In the genomic region with DNA sequence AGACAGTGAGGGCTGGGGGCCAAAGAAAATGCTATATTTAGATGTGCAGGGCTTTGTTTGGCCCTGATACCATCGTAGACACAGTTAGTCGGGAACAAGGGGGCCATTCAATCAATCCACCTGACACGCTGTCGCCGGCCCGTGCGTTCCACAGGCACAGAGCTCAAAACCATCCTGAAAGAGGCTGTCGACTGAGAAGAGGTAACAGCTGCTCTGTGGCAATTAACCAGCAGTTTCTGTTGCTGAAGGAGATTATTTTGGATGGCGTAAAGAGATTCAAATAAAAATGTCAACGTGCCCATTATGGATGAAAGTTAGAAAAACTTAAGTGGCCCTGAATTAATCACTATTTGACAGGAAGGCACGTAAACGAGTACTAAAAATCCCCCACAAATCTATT, we compare ENCODE assay signal across 21 cellular contexts.
DNase-seq lines count a peak whose midpoint lies in the region; ATAC-seq and TF ChIP-seq lines count a peak whose summit lies in the region.
"Had no signal": no experiment of that assay in that cellular context is flagged by ENCODE, and none has a peak within 500 bp of the region (broad histone marks: within the 10 kb centered on the region; RNA-seq: fewer than 3 reads in every experiment).

No MANE protein-coding gene starts in this region.

- no peak overlapping the region for H3K18ac ChIP-seq in trophoblast cell (ENCODE audit: low read length)

- H3K4me3 ChIP-seq in hepatocyte (no peak overlapping the region), thoracic aorta (peak overlapping the region; percentile 53), trophoblast cell (ENCODE audit: low read depth, low read length) (no peak overlapping the region)
- H3K4me3 ChIP-seq: gastrocnemius medialis had no signal

- H3K79me2 ChIP-seq in hepatocyte (no peaks in the 10 kb centered on the region), trophoblast cell (ENCODE audit: control insufficient read depth, insufficient read depth, low read length, poor library complexity) (no peaks in the 10 kb centered on the region)

- H3K27ac ChIP-seq in hepatocyte = no peak overlapping the region
- peak overlapping the region; percentile 66 to 72 for H3K27ac ChIP-seq in thoracic aorta
- no peak overlapping the region for H3K27ac ChIP-seq in trophoblast cell (ENCODE audit: low read depth, low read length)
- H3K27ac ChIP-seq: 22Rv1, gastrocnemius medialis, HL-60 had no signal

- no peak overlapping the region for H2BK120ac ChIP-seq in trophoblast cell (ENCODE audit: insufficient read depth, low read length, poor library complexity)

- H3K27me3 ChIP-seq in hepatocyte = peaks cover 8% of the 10 kb centered on the region
- H3K27me3 ChIP-seq in thoracic aorta (replicated peaks; ENCODE audit: insufficient read depth) = no peaks in the 10 kb centered on the region
- H3K27me3 ChIP-seq in trophoblast cell (ENCODE audit: insufficient read depth, low read length) = peaks cover 10% of the 10 kb centered on the region

- TF ChIP-seq CTCF in hepatocyte (IDR thresholded peaks at IDR 0.05; ENCODE audit: poor library complexity) = no peak
- no peak for TF ChIP-seq CTCF in thoracic aorta (IDR thresholded peaks at IDR 0.05)

- H2AFZ ChIP-seq in hepatocyte (no peak overlapping the region), trophoblast cell (ENCODE audit: insufficient read depth, low read length, poor library complexity) (no peak overlapping the region)

- H4K12ac ChIP-seq in trophoblast cell (ENCODE audit: low read depth, low read length) = no peak overlapping the region

- H3K4me2 ChIP-seq in hepatocyte = peak overlapping the region; percentile 64
- no peak overlapping the region for H3K4me2 ChIP-seq in trophoblast cell (ENCODE audit: low read length)

- H3K4me1 ChIP-seq in hepatocyte (ENCODE audit: insufficient read depth) = peaks cover 16% of the 10 kb centered on the region
- peaks cover 28 to 56% of the 10 kb centered on the region in 2 donors for H3K4me1 ChIP-seq in thoracic aorta (ENCODE audit: control insufficient read depth in 1 of 2, low read depth in 2 of 2)
- H3K4me1 ChIP-seq in trophoblast cell (ENCODE audit: control insufficient read depth in 1 of 2, insufficient read depth in 2 of 2, low read length in 2 of 2) = peaks cover 0 to 6% of the 10 kb centered on the region in 2 experiments

- H3K14ac ChIP-seq in trophoblast cell (ENCODE audit: low read length) = no peak overlapping the region

- no peaks in the 10 kb centered on the region for H3K9me3 ChIP-seq in hepatocyte (ENCODE audit: low read depth)
- H3K9me3 ChIP-seq in thoracic aorta = no peaks in the 10 kb centered on the region
- no peaks in the 10 kb centered on the region for H3K9me3 ChIP-seq in trophoblast cell (ENCODE audit: insufficient read depth, low read depth, low read length)
- H3K9me3 ChIP-seq: gastrocnemius medialis had no signal

- H4K91ac ChIP-seq in trophoblast cell (ENCODE audit: low read depth, low read length) = no peak overlapping the region

- no peaks in the 10 kb centered on the region for H3K9me2 ChIP-seq in hepatocyte (replicated peaks; ENCODE audit: insufficient read depth)

- intact Hi-C loops in posterior vena cava (cut with DNase I) = no loop called here

- H2BK12ac ChIP-seq in trophoblast cell (ENCODE audit: low read length) = no peak overlapping the region

- no peak overlapping the region for H3K23ac ChIP-seq in trophoblast cell (ENCODE audit: low read length)

- ATAC-seq in thoracic aorta (ENCODE audit: insufficient number of reproducible peaks, low FRiP score, low read depth) (no peak), GM21447 (IDR thresholded peaks at IDR 0.05; ENCODE audit: unreplicated experiment) (no peak)
- ATAC-seq: naive thymus-derived CD8-positive, alpha-beta T cell; PC-3 had no signal

- H4K20me1 ChIP-seq in hepatocyte (ENCODE audit: insufficient read depth, poor library complexity, severe bottlenecking) = no peaks in the 10 kb centered on the region

- H4K8ac ChIP-seq in trophoblast cell (ENCODE audit: low read depth, low read length) = no peak overlapping the region

- H2AK5ac ChIP-seq in trophoblast cell (ENCODE audit: low read length) = no peak overlapping the region

- WGBS in hepatocyte (ENCODE audit: low lambda C conversion rate, missing lambda C conversion rate) = 53% methylated on average over 12 of the region's 12 CpGs
- no CpG with 5 or more reads among the region's 12 CpGs for WGBS in trophoblast cell (ENCODE audit: extremely low coverage, insufficient coverage, insufficient read length)

- H2BK5ac ChIP-seq in trophoblast cell (ENCODE audit: low read depth, low read length, poor library complexity) = no peak overlapping the region

- no peak overlapping the region for H3K4ac ChIP-seq in trophoblast cell (ENCODE audit: low read depth, low read length)

- no peaks in the 10 kb centered on the region for H3K79me1 ChIP-seq in trophoblast cell (ENCODE audit: low read length)

- H3K9ac ChIP-seq in trophoblast cell (ENCODE audit: low read length) = no peak overlapping the region

- H3K36me3 ChIP-seq in hepatocyte (replicated peaks; ENCODE audit: insufficient read depth, low read depth) (no peaks in the 10 kb centered on the region), thoracic aorta (no peaks in the 10 kb centered on the region), trophoblast cell (ENCODE audit: control insufficient read depth in 1 of 2, insufficient read depth in 2 of 2, low read length in 2 of 2) (no peaks in the 10 kb centered on the region)
- H3K36me3 ChIP-seq: gastrocnemius medialis had no signal

- DNase-seq in DMS153 (lab: John Stamatoyannopoulos, UW) (peak; percentile 12), DMS153 treated with DMSO at 0.1 percent for 48 hours (lab: John Stamatoyannopoulos, UW; ENCODE audit: unreplicated experiment) (no peak), NCI-H524 treated with DMSO at 0.1 percent for 48 hours (lab: John Stamatoyannopoulos, UW) (peak; percentile 74), hepatocyte (ENCODE audit: low spot score) (no peak), thoracic aorta (ENCODE audit: low spot score) (no peak), trophoblast cell (no peak), posterior vena cava (ENCODE audit: low spot score) (no peak)
- DNase-seq: activated CD4-positive, CD25-positive, alpha-beta regulatory T cell; activated CD8-positive, alpha-beta memory T cell treated with anti-CD3 and anti-CD28 coated beads, Interleukin-2, amount 50 U/mL, for 4 hours; activated naive CD4-positive, alpha-beta T cell treated with anti-CD3 and anti-CD28 coated beads, Interleukin-2, amount 10 ng/mL, durations not matched to agents 7 days and 5 days; gastrocnemius medialis; islet precursor cell; Kasumi-1; naive thymus-derived CD8-positive, alpha-beta T cell; NCI-H2081 treated with DMSO at 0.1 percent for 48 hours; PC-3; stimulated activated CD4-positive, alpha-beta T cell treated with anti-CD3 and anti-CD28 coated beads, Interleukin-4, amount 100 ng/mL, for 24 hours; SW 1271 had no signal

Comparison
In these comparisons a context has a peak if more than half of its experiments do, and no peak if none do; other contexts are left out.
1. DNase-seq: peak in DMS153 (single experiment) and NCI-H524 treated with DMSO at 0.1 percent for 48 hours (single experiment); none in DMS153 treated with DMSO at 0.1 percent for 48 hours (single experiment), hepatocyte (single experiment), thoracic aorta (single experiment), trophoblast cell (0 of 2) and posterior vena cava (single experiment).
2. H3K27ac ChIP-seq: peak in thoracic aorta (2 of 2); none in hepatocyte (single experiment) and trophoblast cell (single experiment).